8 cellular contexts compared by ENCODE assay signal in the genomic region with DNA sequence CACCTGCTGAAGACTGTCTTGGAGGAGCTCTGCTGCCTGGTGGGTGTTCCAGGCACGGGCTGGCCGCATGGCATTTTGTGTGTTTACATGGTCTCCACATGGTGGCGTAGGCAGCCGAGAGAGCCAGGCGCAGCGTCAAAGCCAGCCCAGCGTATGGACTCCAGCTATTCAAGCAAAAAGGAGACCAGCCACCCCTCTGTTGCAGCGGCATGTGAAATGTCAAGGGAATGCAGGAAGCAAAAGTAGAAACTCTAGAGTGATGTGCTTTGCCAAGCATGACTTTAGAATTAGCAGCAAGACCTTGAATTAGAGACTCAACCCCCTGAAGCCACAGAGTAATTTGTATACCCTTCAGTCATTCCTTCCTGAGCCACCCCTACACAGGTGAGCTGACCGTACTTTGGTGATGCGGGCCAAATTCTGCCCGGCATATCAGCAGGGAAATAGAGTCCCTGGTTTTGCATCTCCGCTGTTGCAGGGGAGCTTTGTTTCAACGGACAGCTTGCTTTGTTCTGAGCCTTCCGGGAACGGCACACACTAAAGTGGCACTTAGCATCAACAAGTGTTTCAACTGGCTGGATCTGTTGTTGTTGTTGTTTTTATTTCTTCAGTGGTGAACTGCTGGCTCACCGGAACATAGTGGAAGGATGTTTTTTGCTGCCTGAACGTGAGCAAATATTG. TPM values are rescaled to one million over a fixed set of nuclear protein-coding genes. Genes with fewer than 3 reads are reported as not detected.
DNase-seq lines count a peak whose midpoint lies in the region; ATAC-seq, FAIRE-seq and TF ChIP-seq lines count a peak whose summit lies in the region.

No MANE protein-coding gene starts in this region.

- no peak overlapping the region for H3K27ac ChIP-seq in AG04450 (ENCODE audit: low read depth, low read length)

- no peak for TF ChIP-seq POLR2A in H54 (IDR thresholded peaks at IDR 0.05; ENCODE audit: low read depth, low read length)

- no peak for FAIRE-seq in H54 (lab: Jason Lieb, UNC)

- intact Hi-C loops in posterior cingulate gyrus (cut with DNase I), result no loop called here

- H3K4me3 ChIP-seq in AG04450 (ENCODE audit: low read depth, low read length) (no peak overlapping the region), fibroblast of pulmonary artery (replicated peaks; ENCODE audit: low read depth, low read length) (no peak overlapping the region)

- POLR2A ChIA-PET in AG04450 (lab: Yijun Ruan, JAX), result no interaction called here

- TF ChIP-seq CTCF in AG04450 (IDR thresholded peaks at IDR 0.05; ENCODE audit: low read depth, low read length) (peak; percentile 33; the same call in 1 of the 2 replicates), GM12872 (IDR thresholded peaks at IDR 0.05; ENCODE audit: insufficient read depth, low read depth, low read length) (peak; percentile 64), fibroblast of pulmonary artery (IDR thresholded peaks at IDR 0.05; ENCODE audit: low read length, missing control alignments) (peak; percentile 24)

- peak; percentile 82 for ATAC-seq in HG03064 (IDR thresholded peaks at IDR 0.05; ENCODE audit: low read depth, unreplicated experiment)

- DNase-seq in AG04450 (ENCODE audit: low read depth, low spot score) (peak; percentile 3), OCI-M1 (lab: John Stamatoyannopoulos, UW) (peak; percentile 39), fibroblast of pulmonary artery (ENCODE audit: low read depth) (peak; percentile 32), posterior cingulate gyrus (peak; percentile 31 to 94 (median 52)), H54 (ENCODE audit: insufficient read length, low spot score) (no peak), T1000 (lab: John Stamatoyannopoulos, UW) (no peak)

- CTCF ChIA-PET in AG04450 (lab: Charles Lee), result interaction anchor here (0.6 to 2.5 kb wide), 5 partner anchors 35 to 440 kb away, joined by 3 to 22 read pairs (median 3); no protein-coding TSS in a partner anchor

- no peaks in the 10 kb centered on the region for H3K27me3 ChIP-seq in AG04450 (ENCODE audit: control insufficient read depth, insufficient read depth, low read length)

- H3K9me3 ChIP-seq in AG04450 (ENCODE audit: control insufficient read depth, insufficient read depth, low read length), result no peaks in the 10 kb centered on the region

RNA-seq across cellular contexts. Expression of gene FNDC1, which starts 48.5 kb away (rescaled TPM):
- polyA plus RNA-seq in AG04450 (2011; rRNA removed), result 0.01 and 0.02 TPM in 2 replicates
- 0.22 TPM in 1 of 2 replicates, not detected in the other for polyA minus RNA-seq in AG04450 (2011; rRNA and poly(A)+ RNA removed)

Comparison
In these comparisons a context has a peak if more than half of its experiments do, and no peak if none do; other contexts are left out.
1. DNase-seq: peak in AG04450 (single experiment), OCI-M1 (single experiment), fibroblast of pulmonary artery (single experiment) and posterior cingulate gyrus (10 of 10); none in H54 (single experiment) and T1000 (single experiment).
2. Peak in every context shown above with its lines, with median percentiles within 50 percentile points of each other: CTCF ChIP-seq.